Comparison of ENCODE assay signal across 28 cellular contexts in the genomic region with DNA sequence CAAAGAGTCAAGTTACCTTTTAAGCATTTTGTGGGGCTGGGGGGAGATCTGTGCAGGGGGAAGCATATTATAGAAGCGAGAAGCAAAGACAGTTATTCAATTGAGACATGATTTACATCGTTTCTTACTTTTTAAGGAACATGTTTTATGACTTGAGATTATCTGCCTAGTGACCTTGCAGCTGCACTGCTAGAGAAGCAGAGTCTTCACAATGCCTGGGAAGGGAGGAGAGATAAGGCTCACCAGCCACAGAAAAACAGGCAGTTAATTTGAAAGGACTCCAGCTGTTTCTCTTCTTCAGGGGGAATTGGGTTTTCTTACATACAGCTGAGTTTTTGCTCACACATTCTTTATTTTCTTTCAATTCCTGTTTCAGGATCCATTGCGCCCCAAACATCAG. TPM values are rescaled to one million over a fixed set of nuclear protein-coding genes. Genes with fewer than 3 reads are reported as not detected.
DNase-seq lines count a peak whose midpoint lies in the region; ATAC-seq and TF ChIP-seq lines count a peak whose summit lies in the region.
"Had no signal": no experiment of that assay in that cellular context is flagged by ENCODE, and none has a peak within 500 bp of the region (broad histone marks: within the 10 kb centered on the region; RNA-seq: fewer than 3 reads in every experiment).

No MANE protein-coding gene starts in this region.

- H3K9ac ChIP-seq in neural progenitor cell = no peak overlapping the region

- TF ChIP-seq POLR2A in erythroblast (IDR thresholded peaks at IDR 0.05; ENCODE audit: low read length) = no peak

- H3K27me3 ChIP-seq in neural progenitor cell (no peaks in the 10 kb centered on the region), lower lobe of right lung (ENCODE audit: low read depth) (no peaks in the 10 kb centered on the region)
- H3K27me3 ChIP-seq: tibial artery had no signal

- H3K36me3 ChIP-seq in neural progenitor cell (no peaks in the 10 kb centered on the region), lower lobe of right lung (no peaks in the 10 kb centered on the region)
- H3K36me3 ChIP-seq: tibial artery had no signal

- no peak for TF ChIP-seq CTCF in neural progenitor cell (IDR thresholded peaks at IDR 0.05)
- no peak for TF ChIP-seq CTCF in lower lobe of right lung (IDR thresholded peaks at IDR 0.05)

- no peaks in the 10 kb centered on the region for H3K9me3 Mint-ChIP-seq in neural progenitor cell
- H3K9me3 Mint-ChIP-seq: activated B cell treated with CpG ODN at 0.5 μM for 24 hours; activated CD4-positive, alpha-beta memory T cell treated with anti-CD3 and anti-CD28 coated beads, Interleukin-2, amount 10 ng/mL, durations not matched to agents 7 days and 5 days; activated naive CD8-positive, alpha-beta T cell treated with anti-CD3 and anti-CD28 coated beads, Interleukin-2, amount 10 ng/mL, durations not matched to agents 7 days and 5 days; CD14-positive monocyte; neural crest cell; stimulated activated naive CD8-positive, alpha-beta T cell treated with anti-CD3 and anti-CD28 coated beads, Interleukin-15, amount 100 ng/mL, for 72 hours had no signal

- H2AFZ ChIP-seq in neural progenitor cell (replicated peaks) = no peak overlapping the region

- H3K27me3 Mint-ChIP-seq in neural progenitor cell (ENCODE audit: insufficient read depth, low read depth) = peaks cover 4% of the 10 kb centered on the region

- H3K4me3 ChIP-seq in neural progenitor cell (no peak overlapping the region), lower lobe of right lung (no peak overlapping the region)
- H3K4me3 ChIP-seq: mucosa of descending colon, tibial artery had no signal

- H3K79me2 ChIP-seq in neural progenitor cell (ENCODE audit: low read depth) = no peaks in the 10 kb centered on the region

- H3K9me3 ChIP-seq in neural progenitor cell (ENCODE audit: low read depth) = no peaks in the 10 kb centered on the region
- H3K9me3 ChIP-seq in lower lobe of right lung = no peaks in the 10 kb centered on the region
- H3K9me3 ChIP-seq: mucosa of descending colon, tibial artery had no signal

- peaks cover 22% of the 10 kb centered on the region for H3K4me1 ChIP-seq in neural progenitor cell
- H3K4me1 ChIP-seq in lower lobe of right lung = no peaks in the 10 kb centered on the region
- H3K4me1 ChIP-seq: foreskin keratinocyte had no signal

- H3K27ac ChIP-seq in neural progenitor cell (peak overlapping the region; percentile 41), lower lobe of right lung (no peak overlapping the region)
- H3K27ac ChIP-seq: foreskin keratinocyte, tibial artery had no signal

- no peak overlapping the region for H3K4me3 Mint-ChIP-seq in neural progenitor cell
- H3K4me3 Mint-ChIP-seq: activated B cell treated with CpG ODN at 0.5 μM for 24 hours; activated CD4-positive, alpha-beta memory T cell treated with anti-CD3 and anti-CD28 coated beads, Interleukin-2, amount 10 ng/mL, durations not matched to agents 7 days and 5 days; activated naive CD8-positive, alpha-beta T cell treated with anti-CD3 and anti-CD28 coated beads, Interleukin-2, amount 10 ng/mL, durations not matched to agents 7 days and 5 days; CD14-positive monocyte; neural crest cell; stimulated activated naive CD8-positive, alpha-beta T cell treated with anti-CD3 and anti-CD28 coated beads, Interleukin-15, amount 100 ng/mL, for 72 hours had no signal

- intact Hi-C loops in lower lobe of right lung (cut with DNase I) = no loop called here

- H3K36me3 Mint-ChIP-seq in neural progenitor cell = no peaks in the 10 kb centered on the region
- H3K36me3 Mint-ChIP-seq: activated naive CD8-positive, alpha-beta T cell treated with anti-CD3 and anti-CD28 coated beads, Interleukin-2, amount 10 ng/mL, durations not matched to agents 7 days and 5 days; CD14-positive monocyte had no signal

- H3F3A ChIP-seq in neural progenitor cell (ENCODE audit: low read depth) = peaks cover 26% of the 10 kb centered on the region

- peak overlapping the region; percentile 24 for H3K4me2 ChIP-seq in neural progenitor cell

- ATAC-seq in HG02588 (IDR thresholded peaks at IDR 0.05; ENCODE audit: unreplicated experiment) (no peak), lower lobe of right lung (no peak)
- ATAC-seq: foreskin keratinocyte; mucosa of descending colon; sciatic nerve; stimulated activated naive CD8-positive, alpha-beta T cell treated with anti-CD3 and anti-CD28 coated beads, Interleukin-15, amount 100 ng/mL, for 72 hours had no signal

- peak overlapping the region; percentile 74 for H3K27ac Mint-ChIP-seq in neural progenitor cell
- H3K27ac Mint-ChIP-seq: activated B cell treated with CpG ODN at 0.5 μM for 24 hours; activated CD4-positive, alpha-beta memory T cell treated with anti-CD3 and anti-CD28 coated beads, Interleukin-2, amount 10 ng/mL, durations not matched to agents 7 days and 5 days; activated naive CD8-positive, alpha-beta T cell treated with anti-CD3 and anti-CD28 coated beads, Interleukin-2, amount 10 ng/mL, durations not matched to agents 7 days and 5 days; CD14-positive monocyte had no signal

- peaks cover 36% of the 10 kb centered on the region for H3K4me1 Mint-ChIP-seq in neural progenitor cell
- H3K4me1 Mint-ChIP-seq: activated B cell treated with CpG ODN at 0.5 μM for 24 hours, CD14-positive monocyte had no signal

- DNase-seq in LHCN-M2 (ENCODE audit: low read depth) (peak; percentile 6), OCI-M1 (lab: John Stamatoyannopoulos, UW) (peak; percentile 83), erythroblast (lab: John Stamatoyannopoulos, UW) (peak; percentile 27 to 70), neural progenitor cell (ENCODE audit: low spot score) (peak; percentile 62), hippocampal formation (lab: John Stamatoyannopoulos, UW) (no peak), lower lobe of right lung (no peak)
- no peak for DNase-seq in activated CD4-positive, alpha-beta T cell treated with anti-CD3 and anti-CD28 coated beads for 4 hours
- DNase-seq: activated B cell treated with CpG ODN at 0.5 μM for 24 hours; activated CD4-positive, alpha-beta memory T cell treated with anti-CD3 and anti-CD28 coated beads, Interleukin-2, amount 10 ng/mL, durations not matched to agents 7 days and 5 days; activated naive CD8-positive, alpha-beta T cell treated with anti-CD3 and anti-CD28 coated beads, Interleukin-2, amount 10 ng/mL, durations not matched to agents 7 days and 5 days; cerebellar nuclear complex; foreskin keratinocyte; IMR-90; mucosa of descending colon; NCI-H1694; NCI-H510A; NK-92 treated with Interleukin-12 subunit alpha and Interleukin-12 subunit beta, amount 100 ng/mL, for 24 hours; stimulated activated CD4-positive, alpha-beta T cell treated with anti-CD3 and anti-CD28 coated beads, Interleukin-15, amount 100 ng/mL, for 24 hours; stimulated activated naive CD8-positive, alpha-beta T cell treated with anti-CD3 and anti-CD28 coated beads, Interleukin-15, amount 100 ng/mL, for 72 hours; tibial artery had no signal

- no peaks in the 10 kb centered on the region for H4K20me1 ChIP-seq in neural progenitor cell (ENCODE audit: low read depth)

RNA-seq across cellular contexts. Expression of a gene that starts 31.0 kb away (rescaled TPM):
- total RNA-seq in LHCN-M2 (2014; rRNA removed) (37.0 and 48.4 TPM in 2 replicates), neural progenitor cell (ENCODE audit: low replicate concordance) (14.6 and 22.2 TPM in 2 replicates), lower lobe of right lung (30.3 TPM)
- polyA plus RNA-seq in LHCN-M2 (2012) = 29.6 TPM

RNA-seq across cellular contexts. Expression of a gene that starts 34.7 kb away (rescaled TPM):
- not detected in 2 replicates for total RNA-seq in LHCN-M2 (2014; rRNA removed)
- not detected for polyA plus RNA-seq in LHCN-M2 (2012)
- not detected in 2 replicates for total RNA-seq in neural progenitor cell (ENCODE audit: low replicate concordance)
- not detected for total RNA-seq in lower lobe of right lung
- total RNA-seq: activated B cell treated with CpG ODN at 0.5 μM for 24 hours; activated CD4-positive, alpha-beta memory T cell treated with anti-CD3 and anti-CD28 coated beads, Interleukin-2, amount 10 ng/mL, durations not matched to agents 7 days and 5 days; activated naive CD8-positive, alpha-beta T cell treated with anti-CD3 and anti-CD28 coated beads, Interleukin-2, amount 10 ng/mL, durations not matched to agents 7 days and 5 days; foreskin keratinocyte; G401; IMR-90; lower leg skin; M059J; mucosa of descending colon; neural crest cell; sciatic nerve; T-helper 2 cell treated with Interferon-gamma antibody and Interleukin-4, amounts not matched to agents 100 ng/mL and 5 ng/mL, for 36 hours had no signal
- polyA plus RNA-seq: CD14-positive monocyte, foreskin keratinocyte, IMR-90 had no signal

Comparison
In these comparisons a context has a peak if more than half of its experiments do, and no peak if none do; other contexts are left out.
1. DNase-seq: peak in LHCN-M2 (single experiment), OCI-M1 (single experiment), erythroblast (2 of 2) and neural progenitor cell (single experiment); none in hippocampal formation (0 of 2), activated CD4-positive, alpha-beta T cell treated with anti-CD3 and anti-CD28 coated beads for 4 hours (0 of 2) and lower lobe of right lung (single experiment).